ENCODE assay signal across 8 cellular contexts in the genomic region with DNA sequence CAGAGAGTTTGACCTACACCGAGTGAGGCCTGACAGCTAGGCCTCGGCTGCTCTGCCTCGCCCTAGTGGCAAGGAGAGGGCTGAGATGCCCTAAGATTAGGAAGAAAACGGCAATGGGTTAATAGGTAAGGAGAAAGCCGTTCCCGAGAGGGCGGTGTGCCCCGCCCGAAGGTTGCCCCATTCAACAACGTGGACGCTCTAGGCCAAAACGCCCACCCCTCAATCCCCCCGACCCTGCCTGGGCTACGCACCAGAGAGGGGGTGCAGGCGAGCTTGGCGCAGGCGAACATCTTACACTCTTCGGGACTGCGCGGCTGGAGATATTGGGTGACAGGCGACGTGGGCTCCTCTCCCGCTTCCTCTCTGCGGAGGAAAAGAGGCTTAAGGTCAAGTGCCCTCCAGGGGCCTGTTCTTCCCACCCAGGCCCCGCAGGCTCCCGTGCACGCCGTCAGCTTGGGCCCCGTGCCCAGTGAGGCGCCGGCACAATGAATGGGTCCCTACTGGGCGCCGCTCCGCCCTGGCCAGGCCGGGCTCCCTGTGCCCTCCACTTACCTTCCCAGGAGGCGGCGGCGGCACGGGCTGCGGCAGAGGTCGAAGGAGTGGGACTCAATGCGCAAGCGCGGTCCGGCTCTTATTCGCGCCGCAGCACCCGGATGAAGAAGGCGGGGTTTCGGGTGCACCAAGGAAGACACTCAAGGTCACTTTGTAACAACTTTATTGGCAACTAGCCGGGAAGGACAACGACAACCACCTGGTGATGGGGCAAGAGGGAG. TPM values are rescaled to one million over a fixed set of nuclear protein-coding genes. Genes with fewer than 3 reads are reported as not detected.
A peak's percentile ranks its signal among the peaks of the same experiment; 100 is the strongest.
DNase-seq lines count a peak whose midpoint lies in the region; ATAC-seq and TF ChIP-seq lines count a peak whose summit lies in the region.

A gene (minus strand): TSS at position 607 of the 773 bp plus-strand sequence. CDS start 317 bp downstream, at position 290.

- whole genome bisulfite sequencing in right lobe of liver (ENCODE audit: insufficient coverage, low coverage, low lambda C conversion rate, missing lambda C conversion rate) = under 1% methylated on average over 25 of the region's 53 CpGs

- peak within 1 kb of the TSS; percentile 91 to 94 (median 93) for H3K4me3 ChIP-seq in right lobe of liver

- H3K36me3 ChIP-seq in right lobe of liver = peaks cover 0 to 37% (median 10%) of the 10 kb centered on the region in 4 donors

- intact Hi-C loops in right lobe of liver (cut with DNase I) = no loop called here

- peak; percentile 90 for ATAC-seq in GM19372 (IDR thresholded peaks at IDR 0.05; ENCODE audit: low read depth, unreplicated experiment)
- peak; percentile 67 for ATAC-seq in HG03558 (IDR thresholded peaks at IDR 0.05; ENCODE audit: extremely low read depth, unreplicated experiment)
- ATAC-seq in right lobe of liver = peak; percentile 94 to 96 (median 95)

- TF ChIP-seq POLR2A in right lobe of liver (IDR thresholded peaks at IDR 0.05) = peak; percentile 84

- H3K9me3 ChIP-seq in right lobe of liver = no peaks in the 10 kb centered on the region

- TF ChIP-seq CTCF in right lobe of liver (IDR thresholded peaks at IDR 0.05) = no peak

- H3K27me3 ChIP-seq in right lobe of liver = no peaks in the 10 kb centered on the region

- DNase-seq in CD1c-positive myeloid dendritic cell (ENCODE audit: extremely low spot score) (peak; percentile 97), NCI-H774 (lab: John Stamatoyannopoulos, UW) (peak; percentile 94), dermis microvascular lymphatic vessel endothelial cell (ENCODE audit: low read depth in 2 of 2) (peak; percentile 50 to 81), right lobe of liver (peak; percentile 93 to 95 (median 95))
- DNase-seq in activated CD4-positive, alpha-beta T cell treated with anti-CD3 and anti-CD28 coated beads, Interleukin-2, amount 50 U/mL, for 48 hours = peak; percentile 91 to 93
- DNase-seq in stimulated activated CD4-positive, alpha-beta T cell treated with anti-CD3 and anti-CD28 coated beads, Interleukin-4, amount 100 ng/mL, for 4 hours = peak; percentile 89 to 90

- peaks cover 0 to 13% (median 3%) of the 10 kb centered on the region in 4 donors for H3K4me1 ChIP-seq in right lobe of liver

- H3K27ac ChIP-seq in right lobe of liver = peak within 1 kb of the TSS; percentile 82 to 88 (median 87)

RNA-seq across cellular contexts. Expression of the gene that starts here (rescaled TPM):
- total RNA-seq in dermis microvascular lymphatic vessel endothelial cell = 70.7 and 89.9 TPM in 2 replicates
- 100 to 1,000 TPM; 149 to 204 (median 185) TPM for total RNA-seq in right lobe of liver

Comparison
In these comparisons a context has a peak if more than half of its experiments do, and no peak if none do; other contexts are left out.
1. Peak in every context shown above with its lines: DNase-seq, ATAC-seq, H3K4me3 ChIP-seq and H3K27ac ChIP-seq.